Comparison of ENCODE assay signal across 21 cellular contexts in the genomic region with DNA sequence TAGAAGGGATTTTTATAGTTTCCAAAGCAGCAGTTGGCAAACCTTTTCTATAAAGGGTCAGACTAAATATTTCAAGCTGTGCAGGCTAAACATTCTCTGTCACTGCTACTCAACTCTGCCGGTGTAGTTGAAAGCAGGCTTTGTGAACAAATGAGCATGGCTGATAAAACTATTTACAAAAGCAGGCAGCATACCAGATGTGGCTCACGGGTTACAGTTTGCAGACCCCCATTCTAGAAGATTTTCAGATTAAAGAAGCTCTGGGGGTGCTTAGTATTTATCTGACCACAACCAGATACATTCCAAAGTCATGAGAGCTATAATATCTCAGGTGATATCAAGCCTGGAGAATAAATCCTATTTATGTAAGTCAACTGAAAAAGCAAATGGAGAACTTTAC.
DNase-seq lines count a peak whose midpoint lies in the region; ATAC-seq and TF ChIP-seq lines count a peak whose summit lies in the region.
"Had no signal": no experiment of that assay in that cellular context is flagged by ENCODE, and none has a peak within 500 bp of the region (broad histone marks: within the 10 kb centered on the region; RNA-seq: fewer than 3 reads in every experiment).

No MANE protein-coding gene starts in this region.

- peak; percentile 83 for DNase-seq in NCI-H146 (lab: John Stamatoyannopoulos, UW)
- peak; percentile 35 for DNase-seq in SK-N-SH
- DNase-seq in left kidney (ENCODE audit: low read depth, low spot score): peak; percentile 17
- no peak for DNase-seq in progenitor cell of endocrine pancreas (ENCODE audit: low spot score, unreplicated experiment)
- DNase-seq in HCEC 1CT: no peak
- no peak for DNase-seq in WTC11 (ENCODE audit: low spot score)
- DNase-seq in DMS 273 treated with DMSO at 0.1 percent for 48 hours (lab: John Stamatoyannopoulos, UW): no peak
- DNase-seq: Calu3; CD4-positive, alpha-beta T cell; DMS53; EL; KG1; MV-4-11; NCI-H82; PC-3; RPMI8226; SHP77 treated with DMSO at 0.1 percent for 48 hours had no signal

- no peaks in the 10 kb centered on the region for H3F3A ChIP-seq in SK-N-SH (replicated peaks; ENCODE audit: insufficient read depth)

- no peak overlapping the region for H3K4me2 ChIP-seq in SK-N-SH
- H3K4me2 ChIP-seq: A549, GM23338 had no signal

- ATAC-seq in WTC11 (no peak), GM19351 (IDR thresholded peaks at IDR 0.05; ENCODE audit: unreplicated experiment) (no peak)
- ATAC-seq: A549, GM12878, GM23338, PC-3 had no signal

- H3K27ac Mint-ChIP-seq in progenitor cell of endocrine pancreas (peak overlapping the region; percentile 90), WTC11 (no peak overlapping the region)
- H3K27ac Mint-ChIP-seq: CD4-positive, alpha-beta T cell had no signal

- no peaks in the 10 kb centered on the region for H4K20me1 ChIP-seq in SK-N-SH (ENCODE audit: insufficient read depth)

- POLR2A ChIA-PET in SK-N-SH (lab: Yijun Ruan, JAX): no interaction called here
- POLR2A ChIA-PET in WTC11 (lab: Charles Lee): interaction anchor here (1.1 kb wide), 1 partner anchor 24 kb away, joined by 3 read pairs; no protein-coding TSS in a partner anchor

- H3K4me3 ChIP-seq in SK-N-SH (ENCODE audit: low read depth in 2 of 2, low read length in 1 of 2): no peak overlapping the region
- H3K4me3 ChIP-seq: A549, GM12878, GM23338 had no signal

- peak in 1 of 2 experiments; percentile 97; a peak in 2 of 4 replicates for TF ChIP-seq EP300 in SK-N-SH (IDR thresholded peaks at IDR 0.05; ENCODE audit: borderline replicate concordance in 1 of 2, low read depth in 1 of 2, low read length in 1 of 2)

- no peaks in the 10 kb centered on the region for H3K27me3 ChIP-seq in SK-N-SH (ENCODE audit: insufficient read depth)

- H3K4me3 Mint-ChIP-seq in progenitor cell of endocrine pancreas (ENCODE audit: low read depth) (no peak overlapping the region), WTC11 (no peak overlapping the region)
- H3K4me3 Mint-ChIP-seq: CD4-positive, alpha-beta T cell; GM23338 had no signal

- peaks cover 0 to 13% of the 10 kb centered on the region in 2 experiments; a peak in 3 of 4 replicates for H3K4me1 ChIP-seq in SK-N-SH (ENCODE audit: control insufficient read depth in 1 of 2, insufficient read depth in 2 of 2, low read depth in 1 of 2, low read length in 1 of 2)
- H3K4me1 ChIP-seq: A549 had no signal

- no peaks in the 10 kb centered on the region for H3K9me3 ChIP-seq in SK-N-SH
- H3K9me3 ChIP-seq: A549 had no signal

- H3K9me3 Mint-ChIP-seq in progenitor cell of endocrine pancreas (ENCODE audit: low read depth): no peaks in the 10 kb centered on the region
- H3K9me3 Mint-ChIP-seq in WTC11: peaks cover 7% of the 10 kb centered on the region; the same call in 1 of the 2 replicates
- H3K9me3 Mint-ChIP-seq: GM23338 had no signal

- H3K9me2 ChIP-seq in SK-N-SH: 0 out of 2 replicates have a peak, but pooled peaks cover 2% of the 10 kb centered on the region

- H3K36me3 ChIP-seq in SK-N-SH (replicated peaks in 1 of 2; ENCODE audit: control insufficient read depth in 1 of 2, insufficient read depth in 2 of 2, low read length in 1 of 2): no peaks in the 10 kb centered on the region

- H3K4me1 Mint-ChIP-seq in progenitor cell of endocrine pancreas (ENCODE audit: low read depth) (peaks cover 26% of the 10 kb centered on the region), WTC11 (peaks cover 19% of the 10 kb centered on the region)

- no peaks in the 10 kb centered on the region for H3K79me2 ChIP-seq in SK-N-SH (ENCODE audit: insufficient read depth)

- peak overlapping the region in 1 of 2 experiments; percentile 76; a peak in 2 of 4 replicates for H3K27ac ChIP-seq in SK-N-SH (ENCODE audit: low read depth in 2 of 2, low read length in 1 of 2)
- H3K27ac ChIP-seq: A549 had no signal

- TF ChIP-seq CTCF in SK-N-SH (IDR thresholded peaks at IDR 0.05) (no peak), progenitor cell of endocrine pancreas (IDR thresholded peaks at IDR 0.05; ENCODE audit: unreplicated experiment) (no peak), WTC11 (IDR thresholded peaks at IDR 0.05) (no peak)

- 11% methylated on average over 2 of the region's 2 CpGs for WGBS in SK-N-SH (ENCODE audit: low lambda C conversion rate)

- H3K27me3 Mint-ChIP-seq in progenitor cell of endocrine pancreas: no peaks in the 10 kb centered on the region
- H3K27me3 Mint-ChIP-seq in WTC11 (ENCODE audit: low read depth): no peaks in the 10 kb centered on the region
- H3K27me3 Mint-ChIP-seq: CD4-positive, alpha-beta T cell had no signal

- no peak overlapping the region for H2AFZ ChIP-seq in SK-N-SH (ENCODE audit: low read depth)
- H2AFZ ChIP-seq: GM23338 had no signal

- CTCF ChIA-PET in SK-N-SH (lab: Yijun Ruan, JAX) (interaction anchor here (1.0 to 1.5 kb wide), 4 partner anchors 28 to 220 kb away, joined by 3 read pairs; no protein-coding TSS in a partner anchor), WTC11 (lab: Charles Lee) (no interaction called here)

- peak; percentile 39 for TF ChIP-seq RAD21 in SK-N-SH (IDR thresholded peaks at IDR 0.05; ENCODE audit: low read length)

- H3K9ac ChIP-seq in SK-N-SH: no peak overlapping the region

- no peaks in the 10 kb centered on the region for H3K36me3 Mint-ChIP-seq in progenitor cell of endocrine pancreas (ENCODE audit: insufficient read depth)
- no peaks in the 10 kb centered on the region for H3K36me3 Mint-ChIP-seq in WTC11

TF ChIP-seq in SK-N-SH, 30 proteins besides CTCF, POLR2A, EP300 and RAD21:
- TF ChIP-seq NFIC (IDR thresholded peaks at IDR 0.05; ENCODE audit: borderline replicate concordance) (no peak), GATA2 (CRISPR knock-in tag; IDR thresholded peaks at IDR 0.05) (peak; percentile 90), FOXJ3 (CRISPR knock-in tag; IDR thresholded peaks at IDR 0.05) (peak; percentile 77), MXI1 (IDR thresholded peaks at IDR 0.05; ENCODE audit: low read depth, low read length) (peak; percentile 70), RCOR1 (IDR thresholded peaks at IDR 0.05; ENCODE audit: low read length) (peak; percentile 94), CHD2 (IDR thresholded peaks at IDR 0.05; ENCODE audit: low read length, partially characterized antibody) (peak; percentile 80), GABPA (IDR thresholded peaks at IDR 0.05; ENCODE audit: low read depth) (no peak), JUND (IDR thresholded peaks at IDR 0.05) (no peak)

TF ChIP-seq in WTC11, 78 proteins besides CTCF, POLR2A, EP300 and RAD21 (continues in another document):
- no peak for TF ChIP-seq SP1 (CRISPR knock-in tag; conservative IDR thresholded peaks at IDR 0.05)
- no peak for TF ChIP-seq ZNF263 (CRISPR knock-in tag; IDR thresholded peaks at IDR 0.05; ENCODE audit: low read depth)
- TF ChIP-seq ZNF138 (CRISPR knock-in tag; conservative IDR thresholded peaks at IDR 0.05): no peak
- TF ChIP-seq RELA (CRISPR knock-in tag; IDR thresholded peaks at IDR 0.05; ENCODE audit: borderline replicate concordance): no peak
- no peak for TF ChIP-seq ZNF232 (CRISPR knock-in tag; IDR thresholded peaks at IDR 0.05)
- TF ChIP-seq E2F4 (CRISPR knock-in tag; IDR thresholded peaks at IDR 0.05; ENCODE audit: borderline replicate concordance, low read depth): no peak
- TF ChIP-seq TCF7 (CRISPR knock-in tag; IDR thresholded peaks at IDR 0.05; ENCODE audit: low read depth): no peak
- TF ChIP-seq, protein P1, sequence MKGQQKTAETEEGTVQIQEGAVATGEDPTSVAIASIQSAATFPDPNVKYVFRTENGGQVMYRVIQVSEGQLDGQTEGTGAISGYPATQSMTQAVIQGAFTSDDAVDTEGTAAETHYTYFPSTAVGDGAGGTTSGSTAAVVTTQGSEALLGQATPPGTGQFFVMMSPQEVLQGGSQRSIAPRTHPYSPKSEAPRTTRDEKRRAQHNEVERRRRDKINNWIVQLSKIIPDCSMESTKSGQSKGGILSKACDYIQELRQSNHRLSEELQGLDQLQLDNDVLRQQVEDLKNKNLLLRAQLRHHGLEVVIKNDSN (CRISPR knock-in tag; IDR thresholded peaks at IDR 0.05): no peak
- TF ChIP-seq JUN (CRISPR knock-in tag; IDR thresholded peaks at IDR 0.05): no peak
- TF ChIP-seq NR1H2 (CRISPR knock-in tag; IDR thresholded peaks at IDR 0.05): no peak
- no peak for TF ChIP-seq NFE2L1 (CRISPR knock-in tag; IDR thresholded peaks at IDR 0.05)
- TF ChIP-seq, protein P2, sequence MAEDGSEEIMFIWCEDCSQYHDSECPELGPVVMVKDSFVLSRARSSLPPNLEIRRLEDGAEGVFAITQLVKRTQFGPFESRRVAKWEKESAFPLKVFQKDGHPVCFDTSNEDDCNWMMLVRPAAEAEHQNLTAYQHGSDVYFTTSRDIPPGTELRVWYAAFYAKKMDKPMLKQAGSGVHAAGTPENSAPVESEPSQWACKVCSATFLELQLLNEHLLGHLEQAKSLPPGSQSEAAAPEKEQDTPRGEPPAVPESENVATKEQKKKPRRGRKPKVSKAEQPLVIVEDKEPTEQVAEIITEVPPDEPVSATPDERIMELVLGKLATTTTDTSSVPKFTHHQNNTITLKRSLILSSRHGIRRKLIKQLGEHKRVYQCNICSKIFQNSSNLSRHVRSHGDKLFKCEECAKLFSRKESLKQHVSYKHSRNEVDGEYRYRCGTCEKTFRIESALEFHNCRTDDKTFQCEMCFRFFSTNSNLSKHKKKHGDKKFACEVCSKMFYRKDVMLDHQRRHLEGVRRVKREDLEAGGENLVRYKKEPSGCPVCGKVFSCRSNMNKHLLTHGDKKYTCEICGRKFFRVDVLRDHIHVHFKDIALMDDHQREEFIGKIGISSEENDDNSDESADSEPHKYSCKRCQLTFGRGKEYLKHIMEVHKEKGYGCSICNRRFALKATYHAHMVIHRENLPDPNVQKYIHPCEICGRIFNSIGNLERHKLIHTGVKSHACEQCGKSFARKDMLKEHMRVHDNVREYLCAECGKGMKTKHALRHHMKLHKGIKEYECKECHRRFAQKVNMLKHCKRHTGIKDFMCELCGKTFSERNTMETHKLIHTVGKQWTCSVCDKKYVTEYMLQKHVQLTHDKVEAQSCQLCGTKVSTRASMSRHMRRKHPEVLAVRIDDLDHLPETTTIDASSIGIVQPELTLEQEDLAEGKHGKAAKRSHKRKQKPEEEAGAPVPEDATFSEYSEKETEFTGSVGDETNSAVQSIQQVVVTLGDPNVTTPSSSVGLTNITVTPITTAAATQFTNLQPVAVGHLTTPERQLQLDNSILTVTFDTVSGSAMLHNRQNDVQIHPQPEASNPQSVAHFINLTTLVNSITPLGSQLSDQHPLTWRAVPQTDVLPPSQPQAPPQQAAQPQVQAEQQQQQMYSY (CRISPR knock-in tag; IDR thresholded peaks at IDR 0.05): no peak
- TF ChIP-seq GABPB1 (CRISPR knock-in tag; IDR thresholded peaks at IDR 0.05): no peak

Comparison
In these comparisons a context has a peak if more than half of its experiments do, and no peak if none do; other contexts are left out.
1. DNase-seq: peak in NCI-H146 (single experiment), SK-N-SH (single experiment) and left kidney (single experiment); none in progenitor cell of endocrine pancreas (single experiment), HCEC 1CT (single experiment), WTC11 (single experiment) and DMS 273 treated with DMSO at 0.1 percent for 48 hours (single experiment).